1 cellular context compared by ENCODE assay signal in the genomic region with DNA sequence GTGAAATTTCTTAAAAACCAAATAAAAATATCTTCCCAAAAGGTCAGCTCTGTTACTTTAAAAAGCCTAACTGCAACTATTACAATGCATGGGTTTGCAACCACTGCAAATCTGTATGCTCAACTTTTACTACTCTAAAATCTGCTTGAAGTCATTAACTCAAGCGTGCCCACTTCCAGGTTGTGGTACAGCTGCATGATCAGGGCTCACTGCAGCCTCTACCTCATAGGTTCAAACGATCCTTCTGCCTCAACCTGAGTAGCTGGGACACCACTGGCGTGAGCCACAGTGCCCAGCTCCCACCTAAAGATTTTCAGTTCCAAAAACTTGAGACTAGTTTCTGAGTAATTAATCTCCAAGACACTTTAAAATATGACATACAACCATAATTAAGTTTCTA.
TF ChIP-seq lines count a peak whose summit lies in the region.

No MANE protein-coding gene starts in this region.

TF ChIP-seq in IMR-90, 13 proteins besides CTCF, POLR2A, EP300 and RAD21:
- TF ChIP-seq CHD1 (IDR thresholded peaks at IDR 0.05; ENCODE audit: low read depth, low read length) = no peak
- no peak for TF ChIP-seq BHLHE40 (IDR thresholded peaks at IDR 0.05; ENCODE audit: low read depth, low read length)
